1 cellular context compared by ENCODE assay signal in the genomic region with DNA sequence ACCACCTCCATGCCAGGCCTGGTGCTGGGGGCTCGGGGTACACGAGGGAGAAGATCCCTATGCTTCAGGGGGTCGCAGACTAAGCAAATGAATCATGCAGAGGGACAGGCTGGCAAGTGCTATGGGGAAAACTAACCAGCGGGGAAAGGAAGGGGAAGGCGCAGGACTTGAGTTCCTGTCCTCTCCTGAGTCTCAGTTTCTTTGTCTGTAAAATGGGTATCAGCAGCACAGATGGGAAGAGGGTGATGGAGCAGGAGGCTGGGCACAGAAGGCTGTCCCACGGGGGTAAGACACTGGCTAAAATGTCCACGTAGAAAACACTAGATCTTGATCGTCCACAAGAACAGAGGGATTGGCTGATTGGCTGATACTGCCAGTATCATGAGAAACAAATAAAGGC.
TF ChIP-seq lines count a peak whose summit lies in the region.

No MANE protein-coding gene starts in this region.

TF ChIP-seq in HepG2, 621 proteins besides CTCF, POLR2A, EP300 and RAD21:
- no peak for TF ChIP-seq ZC3H4 (CRISPR knock-in tag; IDR thresholded peaks at IDR 0.05; ENCODE audit: borderline replicate concordance)
- TF ChIP-seq ZNF629 (CRISPR knock-in tag; conservative IDR thresholded peaks at IDR 0.05): peak; percentile 66
